ENCODE assay signal across 20 cellular contexts in genomic region chr19:11554160-11554559, GRCh38. TPM values are rescaled to one million over a fixed set of nuclear protein-coding genes. Genes with fewer than 3 reads are reported as not detected.
DNase-seq lines count a peak whose midpoint lies in the region; ATAC-seq, FAIRE-seq and TF ChIP-seq lines count a peak whose summit lies in the region.
"Had no signal": no experiment of that assay in that cellular context is flagged by ENCODE, and none has a peak within 500 bp of the region (broad histone marks: within the 10 kb centered on the region; RNA-seq: fewer than 3 reads in every experiment).

No MANE protein-coding gene starts in this region.

- H3K4me3 Mint-ChIP-seq in activated naive CD4-positive, alpha-beta T cell treated with anti-CD3 and anti-CD28 coated beads for 36 hours = no peak overlapping the region
- H3K4me3 Mint-ChIP-seq in activated T-helper 1 cell treated with anti-CD3 and anti-CD28 coated beads, Interleukin-12 subunit alpha, Interleukin-12 subunit beta, Interleukin-2, Interleukin-4 antibody, amounts not matched to agents 30 ng/mL and 10 ng/mL and 1 ng/mL, durations not matched to agents 14 hours and 24 hours and 36 hours = no peak overlapping the region
- H3K4me3 Mint-ChIP-seq: natural killer cell treated with Interleukin-12 subunit alpha and Interleukin-12 subunit beta and Interleukin-15 and Interleukin-18, amount 100 ng/mL, for 72 hours had no signal

- H3K4me1 Mint-ChIP-seq in activated naive CD4-positive, alpha-beta T cell treated with anti-CD3 and anti-CD28 coated beads for 36 hours (ENCODE audit: low read depth) = peaks cover 31% of the 10 kb centered on the region
- peaks cover 30% of the 10 kb centered on the region for H3K4me1 Mint-ChIP-seq in activated T-helper 1 cell treated with anti-CD3 and anti-CD28 coated beads, Interleukin-12 subunit alpha, Interleukin-12 subunit beta, Interleukin-2, Interleukin-4 antibody, amounts not matched to agents 30 ng/mL and 10 ng/mL and 1 ng/mL, durations not matched to agents 14 hours and 24 hours and 36 hours (ENCODE audit: low read depth)

- peaks cover 26% of the 10 kb centered on the region for H3K36me3 ChIP-seq in thymus (ENCODE audit: control insufficient read depth, insufficient read depth)

- H3K27me3 Mint-ChIP-seq in activated naive CD4-positive, alpha-beta T cell treated with anti-CD3 and anti-CD28 coated beads for 36 hours (ENCODE audit: low read depth) = no peaks in the 10 kb centered on the region
- H3K27me3 Mint-ChIP-seq in activated T-helper 1 cell treated with anti-CD3 and anti-CD28 coated beads, Interleukin-12 subunit alpha, Interleukin-12 subunit beta, Interleukin-2, Interleukin-4 antibody, amounts not matched to agents 30 ng/mL and 10 ng/mL and 1 ng/mL, durations not matched to agents 14 hours and 24 hours and 36 hours (ENCODE audit: insufficient read depth) = no peaks in the 10 kb centered on the region
- H3K27me3 Mint-ChIP-seq: natural killer cell treated with Interleukin-12 subunit alpha and Interleukin-12 subunit beta and Interleukin-15 and Interleukin-18, amount 100 ng/mL, for 72 hours had no signal

- no peak for TF ChIP-seq CTCF in foreskin fibroblast (IDR thresholded peaks at IDR 0.05; ENCODE audit: low read depth, low read length)

- no peak for DNase-seq in activated naive CD4-positive, alpha-beta T cell treated with anti-CD3 and anti-CD28 coated beads for 36 hours
- no peak for DNase-seq in activated naive CD4-positive, alpha-beta T cell treated with anti-CD3 and anti-CD28 coated beads, Interleukin-2, amount 50 U/mL, for 16 hours
- DNase-seq in GM19239 (ENCODE audit: insufficient read length, low spot score) (peak; percentile 55), foreskin fibroblast (no peak), pons (ENCODE audit: low spot score) (no peak)
- DNase-seq in activated T-helper 1 cell treated with anti-CD3 and anti-CD28 coated beads, Interleukin-12 subunit alpha, Interleukin-12 subunit beta, Interleukin-2, Interleukin-4 antibody, amounts not matched to agents 30 ng/mL and 10 ng/mL and 1 ng/mL, durations not matched to agents 14 hours and 24 hours and 36 hours (ENCODE audit: low spot score) = no peak
- DNase-seq: ACHN; DMS79; gastrocnemius medialis; kidney glomerular epithelial cell; NCI-H1092 treated with DMSO at 0.1 percent for 48 hours; NCI-H2029 treated with DMSO at 0.1 percent for 48 hours; NCI-H510A; small intestine; stimulated activated CD4-positive, alpha-beta T cell treated with anti-CD3 and anti-CD28 coated beads, Interleukin-2, amount 100 ng/mL, for 48 hours had no signal

- H3K4me1 ChIP-seq in thymus (ENCODE audit: control insufficient read depth, insufficient read depth, low read length) = peaks cover 12% of the 10 kb centered on the region

- peak overlapping the region; percentile 53 for H3K27ac Mint-ChIP-seq in activated naive CD4-positive, alpha-beta T cell treated with anti-CD3 and anti-CD28 coated beads for 36 hours
- peak overlapping the region; percentile 29 for H3K27ac Mint-ChIP-seq in activated T-helper 1 cell treated with anti-CD3 and anti-CD28 coated beads, Interleukin-12 subunit alpha, Interleukin-12 subunit beta, Interleukin-2, Interleukin-4 antibody, amounts not matched to agents 30 ng/mL and 10 ng/mL and 1 ng/mL, durations not matched to agents 14 hours and 24 hours and 36 hours
- H3K27ac Mint-ChIP-seq: natural killer cell treated with Interleukin-12 subunit alpha and Interleukin-12 subunit beta and Interleukin-15 and Interleukin-18, amount 100 ng/mL, for 72 hours had no signal

- no peaks in the 10 kb centered on the region for H3K9me3 Mint-ChIP-seq in activated naive CD4-positive, alpha-beta T cell treated with anti-CD3 and anti-CD28 coated beads for 36 hours
- no peaks in the 10 kb centered on the region for H3K9me3 Mint-ChIP-seq in activated T-helper 1 cell treated with anti-CD3 and anti-CD28 coated beads, Interleukin-12 subunit alpha, Interleukin-12 subunit beta, Interleukin-2, Interleukin-4 antibody, amounts not matched to agents 30 ng/mL and 10 ng/mL and 1 ng/mL, durations not matched to agents 14 hours and 24 hours and 36 hours
- H3K9me3 Mint-ChIP-seq: natural killer cell treated with Interleukin-12 subunit alpha and Interleukin-12 subunit beta and Interleukin-15 and Interleukin-18, amount 100 ng/mL, for 72 hours had no signal

- no peak for ATAC-seq in GM21576 (IDR thresholded peaks at IDR 0.05; ENCODE audit: unreplicated experiment)
- ATAC-seq: gastrocnemius medialis; natural killer cell treated with Interleukin-12 subunit alpha and Interleukin-12 subunit beta and Interleukin-15 and Interleukin-18, amount 100 ng/mL, for 72 hours had no signal

- H3K27me3 ChIP-seq in thymus (ENCODE audit: control insufficient read depth, insufficient read depth) = no peaks in the 10 kb centered on the region
- H3K27me3 ChIP-seq: gastrocnemius medialis, vagina had no signal

- CTCF ChIA-PET in activated naive CD4-positive, alpha-beta T cell treated with anti-CD3 and anti-CD28 coated beads for 36 hours (lab: Charles Lee) = interaction anchor here (1.7 kb wide), 1 partner anchor 18 kb away, joined by 5 read pairs; no protein-coding TSS in a partner anchor

- intact Hi-C loops in activated naive CD4-positive, alpha-beta T cell treated with anti-CD3 and anti-CD28 coated beads for 36 hours (cut with micrococcal nuclease) = no loop called here
- intact Hi-C loops in activated T-helper 1 cell treated with anti-CD3 and anti-CD28 coated beads, Interleukin-12 subunit alpha, Interleukin-12 subunit beta, Interleukin-2, Interleukin-4 antibody, amounts not matched to agents 30 ng/mL and 10 ng/mL and 1 ng/mL, durations not matched to agents 14 hours and 24 hours and 36 hours (cut with micrococcal nuclease) = no loop called here

- H3K4me3 ChIP-seq in thymus (ENCODE audit: low read length) (no peak overlapping the region), foreskin fibroblast (ENCODE audit: low read depth in 1 of 2, low read length in 2 of 2) (no peak overlapping the region)
- H3K4me3 ChIP-seq: gastrocnemius medialis, prostate gland, vagina had no signal

- H3K36me3 Mint-ChIP-seq in activated naive CD4-positive, alpha-beta T cell treated with anti-CD3 and anti-CD28 coated beads for 36 hours (ENCODE audit: low read depth) = peaks cover 13% of the 10 kb centered on the region
- H3K36me3 Mint-ChIP-seq in activated T-helper 1 cell treated with anti-CD3 and anti-CD28 coated beads, Interleukin-12 subunit alpha, Interleukin-12 subunit beta, Interleukin-2, Interleukin-4 antibody, amounts not matched to agents 30 ng/mL and 10 ng/mL and 1 ng/mL, durations not matched to agents 14 hours and 24 hours and 36 hours (ENCODE audit: low read depth) = peaks cover 10% of the 10 kb centered on the region
- H3K36me3 Mint-ChIP-seq: natural killer cell treated with Interleukin-12 subunit alpha and Interleukin-12 subunit beta and Interleukin-15 and Interleukin-18, amount 100 ng/mL, for 72 hours had no signal

- WGBS in thymus = 36% methylated on average over 12 of the region's 12 CpGs

- no peaks in the 10 kb centered on the region for H3K9me3 ChIP-seq in thymus (ENCODE audit: control insufficient read depth)
- H3K9me3 ChIP-seq: gastrocnemius medialis, prostate gland, vagina had no signal

- no peak for FAIRE-seq in GM19239 (lab: Jason Lieb, UNC)
- FAIRE-seq: small intestine had no signal

- H3K27ac ChIP-seq in thymus (ENCODE audit: low read depth) = peak overlapping the region; percentile 1
- H3K27ac ChIP-seq: gastrocnemius medialis, prostate gland, vagina had no signal

RNA-seq across cellular contexts. Expression of gene ELOF1, which starts 4.9 kb away (rescaled TPM):
- 10 to 100 TPM; 33.0 to 33.4 TPM for total RNA-seq in activated naive CD4-positive, alpha-beta T cell treated with anti-CD3 and anti-CD28 coated beads for 36 hours
- total RNA-seq in activated T-helper 1 cell treated with anti-CD3 and anti-CD28 coated beads, Interleukin-12 subunit alpha, Interleukin-12 subunit beta, Interleukin-2, Interleukin-4 antibody, amounts not matched to agents 30 ng/mL and 10 ng/mL and 1 ng/mL, durations not matched to agents 14 hours and 24 hours and 36 hours = 76.7 and 77.6 TPM in 2 replicates
- polyA plus RNA-seq in thymus = 62.4 TPM

RNA-seq across cellular contexts. Expression of gene CNN1, which starts 15.5 kb away (rescaled TPM):
- total RNA-seq in activated naive CD4-positive, alpha-beta T cell treated with anti-CD3 and anti-CD28 coated beads for 36 hours = not detected
- not detected in 2 replicates for total RNA-seq in activated T-helper 1 cell treated with anti-CD3 and anti-CD28 coated beads, Interleukin-12 subunit alpha, Interleukin-12 subunit beta, Interleukin-2, Interleukin-4 antibody, amounts not matched to agents 30 ng/mL and 10 ng/mL and 1 ng/mL, durations not matched to agents 14 hours and 24 hours and 36 hours
- 51.8 TPM for polyA plus RNA-seq in thymus
- total RNA-seq: natural killer cell treated with Interleukin-12 subunit alpha and Interleukin-12 subunit beta and Interleukin-15 and Interleukin-18, amount 100 ng/mL, for 72 hours had no signal

RNA-seq across cellular contexts. Expression of gene ACP5, which starts 23.3 kb away (rescaled TPM):
- total RNA-seq in activated naive CD4-positive, alpha-beta T cell treated with anti-CD3 and anti-CD28 coated beads for 36 hours = 1 to 10 TPM; 8.3 to 8.8 TPM
- total RNA-seq in activated T-helper 1 cell treated with anti-CD3 and anti-CD28 coated beads, Interleukin-12 subunit alpha, Interleukin-12 subunit beta, Interleukin-2, Interleukin-4 antibody, amounts not matched to agents 30 ng/mL and 10 ng/mL and 1 ng/mL, durations not matched to agents 14 hours and 24 hours and 36 hours = 12.0 and 13.4 TPM in 2 replicates
- 48.2 TPM for polyA plus RNA-seq in thymus

RNA-seq across cellular contexts. Expression of gene ECSIT, which starts 25.2 kb away (rescaled TPM):
- total RNA-seq in activated naive CD4-positive, alpha-beta T cell treated with anti-CD3 and anti-CD28 coated beads for 36 hours = 10 to 100 TPM; 42.6 to 46.0 TPM
- 37.3 and 38.8 TPM in 2 replicates for total RNA-seq in activated T-helper 1 cell treated with anti-CD3 and anti-CD28 coated beads, Interleukin-12 subunit alpha, Interleukin-12 subunit beta, Interleukin-2, Interleukin-4 antibody, amounts not matched to agents 30 ng/mL and 10 ng/mL and 1 ng/mL, durations not matched to agents 14 hours and 24 hours and 36 hours
- 31.0 TPM for polyA plus RNA-seq in thymus

RNA-seq across cellular contexts. Expression of gene ZNF627, which starts 43.1 kb away (rescaled TPM):
- total RNA-seq in activated naive CD4-positive, alpha-beta T cell treated with anti-CD3 and anti-CD28 coated beads for 36 hours = 1 to 10 TPM; 4.3 to 5.0 TPM
- 4.3 and 5.2 TPM in 2 replicates for total RNA-seq in activated T-helper 1 cell treated with anti-CD3 and anti-CD28 coated beads, Interleukin-12 subunit alpha, Interleukin-12 subunit beta, Interleukin-2, Interleukin-4 antibody, amounts not matched to agents 30 ng/mL and 10 ng/mL and 1 ng/mL, durations not matched to agents 14 hours and 24 hours and 36 hours
- polyA plus RNA-seq in thymus = 13.7 TPM
